ENCODE assay signal across 9 cellular contexts in the genomic region with DNA sequence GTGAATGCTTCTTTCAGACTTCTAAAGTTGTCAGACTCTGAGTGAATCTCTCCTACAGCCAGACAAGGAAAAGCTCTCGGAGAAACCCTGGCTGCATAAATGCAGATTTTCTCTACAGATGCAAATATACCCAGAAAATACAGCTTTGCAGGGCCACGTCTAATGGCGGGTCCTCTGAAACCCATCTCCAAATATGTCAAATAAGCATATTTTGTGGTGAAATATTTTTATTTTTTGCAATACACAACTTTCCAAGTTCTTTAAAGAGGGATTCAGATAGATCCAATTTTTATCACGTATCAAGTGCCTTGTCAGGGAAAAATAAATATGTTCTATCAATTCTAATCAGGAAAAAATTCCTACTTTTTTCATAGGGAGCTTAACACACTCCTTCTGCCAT.
"Had no signal": no experiment of that assay in that cellular context is flagged by ENCODE, and none has a peak within 500 bp of the region (broad histone marks: within the 10 kb centered on the region; RNA-seq: fewer than 3 reads in every experiment).

No MANE protein-coding gene starts in this region.

- H3K9ac ChIP-seq: GM23248, KMS-11 had no signal

- DNase-seq: GM23248, H7, HFFc6, Karpas-422, KBM-7 had no signal

- H3K9me3 ChIP-seq: HAP-1 had no signal

- H3K36me3 ChIP-seq: HAP-1 had no signal

- ATAC-seq: HCT116 had no signal

- H3K4me3 Mint-ChIP-seq: HFFc6 had no signal

- H3K4me3 ChIP-seq: GM23248, HAP-1 had no signal

- H3K27ac Mint-ChIP-seq: HFFc6 had no signal

- H3K4me1 ChIP-seq: HAP-1 had no signal

- H3K27ac ChIP-seq: GM23248, KMS-11 had no signal

- FAIRE-seq: HTR-8/SVneo had no signal

- H2AFZ ChIP-seq: GM23248 had no signal

- H3K4me2 ChIP-seq: KMS-11 had no signal
